ENCODE assay signal across 14 cellular contexts in genomic region chr5:9348296-9348996, GRCh38.
DNase-seq lines count a peak whose midpoint lies in the region; ATAC-seq and FAIRE-seq lines count a peak whose summit lies in the region.
"Had no signal": no experiment of that assay in that cellular context is flagged by ENCODE, and none has a peak within 500 bp of the region (broad histone marks: within the 10 kb centered on the region; RNA-seq: fewer than 3 reads in every experiment).

No MANE protein-coding gene starts in this region.

- no peak overlapping the region for H3K4me3 ChIP-seq in Karpas-422 (ENCODE audit: low read length)
- H3K4me3 ChIP-seq: A549, colonic mucosa had no signal

- no peaks in the 10 kb centered on the region for H3K36me3 ChIP-seq in Karpas-422 (ENCODE audit: insufficient read depth, low read length)
- H3K36me3 ChIP-seq: colonic mucosa had no signal

- ATAC-seq in left ventricle myocardium superior (peak; percentile 52), Right ventricle myocardium inferior (no peak), GM18870 (IDR thresholded peaks at IDR 0.05; ENCODE audit: unreplicated experiment) (no peak)
- ATAC-seq: A549 had no signal

- 0 out of 2 replicates have a peak, but pooled peaks cover 5% of the 10 kb centered on the region for H3K9me3 ChIP-seq in Karpas-422 (ENCODE audit: low read length)
- H3K9me3 ChIP-seq: A549, colonic mucosa had no signal

- H3K27me3 ChIP-seq in Karpas-422 (ENCODE audit: low read length): no peaks in the 10 kb centered on the region
- H3K27me3 ChIP-seq: colonic mucosa had no signal

- H3K9ac ChIP-seq in Karpas-422 (ENCODE audit: low read length): no peak overlapping the region

- DNase-seq in left ventricle myocardium superior (no peak), Right ventricle myocardium inferior (ENCODE audit: missing footprints) (no peak), astrocyte of the hippocampus (ENCODE audit: low read depth, low spot score) (peak; percentile 68), iris pigment epithelial cell (ENCODE audit: low read depth) (peak; percentile 48), urothelium cell line (ENCODE audit: low spot score) (peak; percentile 38), Karpas-422 (no peak), midbrain (lab: John Stamatoyannopoulos, UW) (no peak)
- DNase-seq: activated CD4-positive, alpha-beta T cell treated with anti-CD3 and anti-CD28 coated beads, Interleukin-2, amount 50 U/mL, for 4 hours; activated gamma-delta T cell treated with Interleukin-2 at 50 U/mL for 16 hours; colonic mucosa; NCI-H187; T-helper 2 cell had no signal

- FAIRE-seq in urothelium cell line (lab: Jason Lieb, UNC): no peak
- FAIRE-seq: A549 had no signal

- H3K27ac ChIP-seq in Karpas-422 (ENCODE audit: low read length): no peak overlapping the region
- H3K27ac ChIP-seq: A549, colonic mucosa had no signal

- no peaks in the 10 kb centered on the region for H4K20me1 ChIP-seq in Karpas-422 (ENCODE audit: insufficient read depth, low read depth, low read length)

- H3K79me2 ChIP-seq in Karpas-422 (ENCODE audit: low read length): no peaks in the 10 kb centered on the region

- H3K4me1 ChIP-seq in Karpas-422 (ENCODE audit: low read length): no peaks in the 10 kb centered on the region
- H3K4me1 ChIP-seq: A549, colonic mucosa had no signal

- no peak overlapping the region for H2AFZ ChIP-seq in Karpas-422 (ENCODE audit: low read length)

- H3K4me2 ChIP-seq in Karpas-422 (ENCODE audit: low read depth, low read length, poor library complexity, severe bottlenecking): no peak overlapping the region
- H3K4me2 ChIP-seq: A549 had no signal

- intact Hi-C loops in left ventricle myocardium superior (cut with micrococcal nuclease): no loop called here
- intact Hi-C loops in Right ventricle myocardium inferior (cut with DNase I): no loop called here

- no peaks in the 10 kb centered on the region for H3K9me2 ChIP-seq in Karpas-422 (replicated peaks; ENCODE audit: insufficient read depth, low read length)

Comparison
In these comparisons a context has a peak if more than half of its experiments do, and no peak if none do; other contexts are left out.
1. DNase-seq: peak in astrocyte of the hippocampus (single experiment), iris pigment epithelial cell (single experiment) and urothelium cell line (single experiment); none in left ventricle myocardium superior (single experiment), Right ventricle myocardium inferior (single experiment), Karpas-422 (single experiment) and midbrain (single experiment).